Comparison of ENCODE assay signal across 8 cellular contexts in genomic region chr15:55318588-55319494, GRCh38. TPM values are rescaled to one million over a fixed set of nuclear protein-coding genes. Genes with fewer than 3 reads are reported as not detected.
DNase-seq lines count a peak whose midpoint lies in the region; ATAC-seq, FAIRE-seq and TF ChIP-seq lines count a peak whose summit lies in the region.

TSS of gene PIGB (plus strand) at chr15:55319222. CDS start at chr15:55319251, 29 bp downstream.
TSS of gene PIGBOS1 (minus strand) at chr15:55319123. CDS start at chr15:55317792, 1,331 bp downstream.

- DNase-seq in BJ (ENCODE audit: low read depth) = peak; percentile 37
- peak; percentile 65 for DNase-seq in GM19239 (ENCODE audit: insufficient read length, low spot score)
- DNase-seq in NCI-H510A treated with DMSO at 0.1 percent for 48 hours (lab: John Stamatoyannopoulos, UW) = peak; percentile 75
- DNase-seq in activated CD4-positive, alpha-beta T cell treated with anti-CD3 and anti-CD28 coated beads for 48 hours = peak; percentile 84
- DNase-seq in colonic mucosa = peak; percentile 90
- DNase-seq in left lobe of liver (ENCODE audit: low spot score) = peak; percentile 88
- DNase-seq in stimulated activated CD4-positive, alpha-beta T cell treated with anti-CD3 and anti-CD28 coated beads, Interleukin-2, amount 100 ng/mL, for 24 hours = peak; percentile 76 to 77

- ATAC-seq in HG03442 (IDR thresholded peaks at IDR 0.05; ENCODE audit: unreplicated experiment) (peak; percentile 90), left lobe of liver (peak; percentile 97)

- intact Hi-C loops in colonic mucosa (cut with DNase I) = no loop called here

- peak within 1 kb of the TSS; percentile 77 for H3K27ac ChIP-seq in colonic mucosa

- TF ChIP-seq CTCF in BJ (IDR thresholded peaks at IDR 0.05; ENCODE audit: insufficient read depth, low read depth, low read length) (peak; percentile 23; the same call in 1 of the 2 replicates), colonic mucosa (IDR thresholded peaks at IDR 0.05) (no peak)

- H3K9ac ChIP-seq in colonic mucosa (ENCODE audit: low read depth in 2 of 2, low read length in 2 of 2) = peak within 1 kb of the TSS; percentile 88 to 98

- H3K27me3 ChIP-seq in BJ (ENCODE audit: control insufficient read depth, insufficient read depth, low read length) (no peaks in the 10 kb centered on the region), colonic mucosa (no peaks in the 10 kb centered on the region)

- H3K36me3 ChIP-seq in BJ (ENCODE audit: control insufficient read depth, insufficient read depth, low read length) (no peaks in the 10 kb centered on the region), colonic mucosa (no peaks in the 10 kb centered on the region)

- no peaks in the 10 kb centered on the region for H3K9me3 ChIP-seq in colonic mucosa

- CTCF ChIA-PET in BJ (lab: Yijun Ruan, JAX) = interaction anchor here (0.7 to 1.4 kb wide), 5 partner anchors 18 to 122 kb away, joined by 3 read pairs; partner anchors contain the start of gene RSL24D1

- FAIRE-seq in GM19239 (lab: Jason Lieb, UNC) = peak; percentile 90

- peaks cover 9% of the 10 kb centered on the region for H3K4me1 ChIP-seq in colonic mucosa

- H3K4me3 ChIP-seq in BJ (ENCODE audit: low read depth, low read length) = peak within 1 kb of the TSS; percentile 52
- peak within 1 kb of the TSS; percentile 81 for H3K4me3 ChIP-seq in colonic mucosa

- POLR2A ChIA-PET in BJ (lab: Charles Lee) = interaction anchor here (0.6 to 1.5 kb wide), 3 partner anchors 24 to 122 kb away, joined by 4 to 5 read pairs (median 4); partner anchors contain the start of gene RSL24D1

RNA-seq across cellular contexts. Expression of gene PIGB, which starts in this region (rescaled TPM):
- 10.1 and 18.5 TPM in 2 replicates for polyA plus RNA-seq in BJ (2011; rRNA removed)
- polyA minus RNA-seq in BJ (2011; rRNA and poly(A)+ RNA removed) = 6.0 and 12.4 TPM in 2 replicates
- total RNA-seq in colonic mucosa (10 to 100 TPM; 15.0 to 15.8 TPM), left lobe of liver (5.4 TPM)

RNA-seq across cellular contexts. Expression of gene PIGBOS1, which starts in this region (rescaled TPM):
- polyA plus RNA-seq in BJ (2011; rRNA removed) = 12.2 and 16.0 TPM in 2 replicates
- 2.1 and 2.7 TPM in 2 replicates for polyA minus RNA-seq in BJ (2011; rRNA and poly(A)+ RNA removed)
- total RNA-seq in colonic mucosa (10 to 100 TPM; 11.8 to 13.0 TPM), left lobe of liver (7.0 TPM)

Comparison
In these comparisons a context has a peak if more than half of its experiments do, and no peak if none do; other contexts are left out.
1. Peak in every context shown above with its lines: DNase-seq, ATAC-seq, H3K4me3 ChIP-seq and H3K27ac ChIP-seq.
2. DNase-seq: peak in every context shown above with its lines; median percentile 90 in colonic mucosa; 88 in left lobe of liver; 84 in activated CD4-positive, alpha-beta T cell treated with anti-CD3 and anti-CD28 coated beads for 48 hours; 76 in stimulated activated CD4-positive, alpha-beta T cell treated with anti-CD3 and anti-CD28 coated beads, Interleukin-2, amount 100 ng/mL, for 24 hours; 75 in NCI-H510A treated with DMSO at 0.1 percent for 48 hours; 65 in GM19239; 37 in BJ.